12 cellular contexts compared by ENCODE assay signal in genomic region chr16:58028168-58028455, GRCh38. TPM values are rescaled to one million over a fixed set of nuclear protein-coding genes. Genes with fewer than 3 reads are reported as not detected.
DNase-seq lines count a peak whose midpoint lies in the region; ATAC-seq and TF ChIP-seq lines count a peak whose summit lies in the region.
"Had no signal": no experiment of that assay in that cellular context is flagged by ENCODE, and none has a peak within 500 bp of the region (broad histone marks: within the 10 kb centered on the region; RNA-seq: fewer than 3 reads in every experiment).

No MANE protein-coding gene starts in this region.

- H3K27ac Mint-ChIP-seq in natural killer cell treated with Interleukin-12 subunit alpha and Interleukin-12 subunit beta and Interleukin-15 and Interleukin-18, amount 100 ng/mL, for 72 hours: no peak overlapping the region

- BruUV-seq in HCT116 (replicated peaks; lab: Mats Ljungman, UMichigan): no TSS peak

- ATAC-seq in HCT116: no peak
- ATAC-seq in natural killer cell treated with Interleukin-12 subunit alpha and Interleukin-12 subunit beta and Interleukin-15 and Interleukin-18, amount 100 ng/mL, for 72 hours: no peak
- ATAC-seq in activated CD4-positive, CD25-positive, alpha-beta regulatory T cell treated with anti-CD3 and anti-CD28 coated beads, Interleukin-2, amount 50 U/mL, for 24 hours: no peak

- H3K9me2 ChIP-seq in HCT116 (ENCODE audit: insufficient read depth): no peaks in the 10 kb centered on the region

- POLR2A ChIA-PET in HCT116 (lab: Charles Lee): interaction anchor here (0.7 to 0.9 kb wide), 2 partner anchors 94 to 310 kb away, joined by 4 read pairs; no protein-coding TSS in a partner anchor

- TF ChIP-seq RAD21 in HCT116 (IDR thresholded peaks at IDR 0.05; ENCODE audit: low read depth): no peak

- WGBS in lower leg skin, 2 donors: 91 to 97% methylated on average over 5 of the region's 5 CpGs

- no peaks in the 10 kb centered on the region for H4K20me1 ChIP-seq in HCT116 (ENCODE audit: insufficient read depth)

- peak overlapping the region; percentile 95 for H3K4me2 ChIP-seq in HCT116 (ENCODE audit: low read length)

- intact Hi-C loops in HCT116 (cut with micrococcal nuclease) (loop anchor here (10.0 kb wide), 2 partner anchors 277 to 307 kb away; no protein-coding TSS in a partner anchor), lower leg skin (cut with DNase I; ENCODE audit: low total_unique reads) (loop anchor here (10.0 kb wide), 1 partner anchor 97 kb away; the partner anchor contains the start of gene CFAP20)

- RAD21 ChIA-PET in HCT116 (lab: Charles Lee; ENCODE audit: low non-redundant PET in 1 of 2, low total read pairs in 2 of 2, uncharacterized antibody in 2 of 2, unreplicated experiment in 2 of 2): no interaction called here

- H3K9me3 ChIP-seq in HCT116 (ENCODE audit: control insufficient read depth in 1 of 2, insufficient read depth in 1 of 2, low read depth in 1 of 2, low read length in 2 of 2): no peaks in the 10 kb centered on the region
- H3K9me3 ChIP-seq: left lung had no signal

- peaks cover 42% of the 10 kb centered on the region; the same call in 1 of the 2 replicates for H3K79me2 ChIP-seq in HCT116 (ENCODE audit: insufficient read depth, low read length)

- peak overlapping the region; percentile 93 for H3K27ac ChIP-seq in HCT116 (ENCODE audit: low read depth, low read length)

- peaks cover 21 to 38% of the 10 kb centered on the region in 2 experiments for H3K4me1 ChIP-seq in HCT116 (ENCODE audit: control insufficient read depth in 1 of 2, insufficient read depth in 2 of 2, low read length in 2 of 2)

- no peak for TF ChIP-seq CTCF in HCT116 (IDR thresholded peaks at IDR 0.05 in 2 of 3, conservative IDR thresholded peaks at IDR 0.05 in 1 of 3; ENCODE audit: borderline replicate concordance in 1 of 3, insufficient read depth in 1 of 3, low read depth in 2 of 3, low read length in 2 of 3)
- no peak for TF ChIP-seq CTCF in lower leg skin (IDR thresholded peaks at IDR 0.05)

- H3K4me3 ChIP-seq in HCT116 (replicated peaks in 1 of 2; ENCODE audit: low read depth in 1 of 2, low read length in 2 of 2): peak overlapping the region; percentile 78 to 94; a peak in 2 of 4 replicates
- no peak overlapping the region for H3K4me3 ChIP-seq in lower leg skin (ENCODE audit: low read depth, poor library complexity, severe bottlenecking)

- no peak for TF ChIP-seq POLR2A in HCT116 (IDR thresholded peaks at IDR 0.05; ENCODE audit: borderline replicate concordance, extremely low read depth, insufficient read depth, insufficient read length)
- TF ChIP-seq POLR2A in lower leg skin (IDR thresholded peaks at IDR 0.05): no peak

- no peaks in the 10 kb centered on the region for H3K27me3 ChIP-seq in HCT116 (ENCODE audit: insufficient read depth, low read length)

- H3K4me1 Mint-ChIP-seq in natural killer cell treated with Interleukin-12 subunit alpha and Interleukin-12 subunit beta and Interleukin-15 and Interleukin-18, amount 100 ng/mL, for 72 hours (ENCODE audit: low read depth in 2 of 2): peaks cover 0 to 12% of the 10 kb centered on the region in 2 donors

- H3K9ac ChIP-seq in HCT116 (ENCODE audit: low read length): no peak overlapping the region

- H3K36me3 Mint-ChIP-seq in natural killer cell treated with Interleukin-12 subunit alpha and Interleukin-12 subunit beta and Interleukin-15 and Interleukin-18, amount 100 ng/mL, for 72 hours: no peaks in the 10 kb centered on the region

- peak overlapping the region; percentile 65 for H3K4me3 Mint-ChIP-seq in natural killer cell treated with Interleukin-12 subunit alpha and Interleukin-12 subunit beta and Interleukin-15 and Interleukin-18, amount 100 ng/mL, for 72 hours

- peak; percentile 25 for DNase-seq in 8988T
- no peak for DNase-seq in HCT116 (ENCODE audit: low read depth, low spot score)
- DNase-seq in epidermal melanocyte (ENCODE audit: insufficient read length, low spot score): peak; percentile 2
- DNase-seq in natural killer cell treated with Interleukin-12 subunit alpha and Interleukin-12 subunit beta and Interleukin-15 and Interleukin-18, amount 100 ng/mL, for 72 hours (ENCODE audit: low spot score): no peak
- no peak for DNase-seq in NCI-H187 treated with DMSO at 0.1 percent for 48 hours (lab: John Stamatoyannopoulos, UW)
- DNase-seq in lower leg skin (ENCODE audit: low spot score in 2 of 2): no peak
- no peak for DNase-seq in germinal center (ENCODE audit: low spot score)
- DNase-seq: amniotic stem cell; stimulated activated CD4-positive, alpha-beta T cell treated with anti-CD3 and anti-CD28 coated beads, Interleukin-1b, Interleukin-23, amount 100 ng/mL, for 48 hours had no signal

- H3K9me3 Mint-ChIP-seq in natural killer cell treated with Interleukin-12 subunit alpha and Interleukin-12 subunit beta and Interleukin-15 and Interleukin-18, amount 100 ng/mL, for 72 hours: no peaks in the 10 kb centered on the region

- no peaks in the 10 kb centered on the region for H3K36me3 ChIP-seq in HCT116 (ENCODE audit: control insufficient read depth in 1 of 2, insufficient read depth in 2 of 2, low read length in 2 of 2)
- H3K36me3 ChIP-seq: left lung had no signal

- CTCF ChIA-PET in HCT116 (lab: Charles Lee): interaction anchor here (0.6 to 1.4 kb wide), 2 partner anchors 101 to 362 kb away, joined by 3 to 4 read pairs; partner anchors contain the start of gene CFAP20

- H2AFZ ChIP-seq in HCT116 (ENCODE audit: low read depth, low read length, poor library complexity, severe bottlenecking): no peak overlapping the region

- H3K27me3 Mint-ChIP-seq in natural killer cell treated with Interleukin-12 subunit alpha and Interleukin-12 subunit beta and Interleukin-15 and Interleukin-18, amount 100 ng/mL, for 72 hours: peaks cover 0 to 8% of the 10 kb centered on the region in 2 donors

TF ChIP-seq in HCT116, 20 proteins besides CTCF, POLR2A, EP300 and RAD21:
- TF ChIP-seq ZBTB33 (IDR thresholded peaks at IDR 0.05; ENCODE audit: extremely low read depth, insufficient replicate concordance, low read length): no peak
- TF ChIP-seq JUND (IDR thresholded peaks at IDR 0.05): no peak
- no peak for TF ChIP-seq FOSL1 (IDR thresholded peaks at IDR 0.05; ENCODE audit: low read depth)
- no peak for TF ChIP-seq ZFX (IDR thresholded peaks at IDR 0.05)

RNA-seq across cellular contexts. Expression of gene MMP15, which starts 2.6 kb away (rescaled TPM):
- total RNA-seq in HCT116 (2021; ENCODE audit: unreplicated experiment): 38.5 TPM
- polyA plus RNA-seq in HCT116 (2012): 25.4 and 27.9 TPM in 2 replicates
- under 1 TPM in 1 of 2 donors, not detected in 1; 0.31 TPM for total RNA-seq in natural killer cell treated with Interleukin-12 subunit alpha and Interleukin-12 subunit beta and Interleukin-15 and Interleukin-18, amount 100 ng/mL, for 72 hours
- 1 to 10 TPM; 5.2 to 9.1 (median 7.7) TPM for total RNA-seq in lower leg skin

RNA-seq across cellular contexts. Expression of gene USB1, which starts 26.9 kb away (rescaled TPM):
- total RNA-seq in HCT116 (2021; ENCODE audit: unreplicated experiment) (73.1 TPM), lower leg skin (10 to 100 TPM; 13.3 to 34.2 (median 23.3) TPM)
- 52.4 and 54.0 TPM in 2 replicates for polyA plus RNA-seq in HCT116 (2012)
- total RNA-seq in natural killer cell treated with Interleukin-12 subunit alpha and Interleukin-12 subunit beta and Interleukin-15 and Interleukin-18, amount 100 ng/mL, for 72 hours: 100 to 1,000 TPM in 1 of 2 donors, 10 to 100 TPM in 1; 74.3 to 124 TPM

RNA-seq across cellular contexts. Expression of gene ZNF319, which starts 27.6 kb away (rescaled TPM):
- total RNA-seq in HCT116 (2021; ENCODE audit: unreplicated experiment) (7.1 TPM), lower leg skin (10 to 100 TPM in 1 of 4 donors, 1 to 10 TPM in 3; 8.1 to 12.1 (median 8.6) TPM)
- 5.2 and 6.1 TPM in 2 replicates for polyA plus RNA-seq in HCT116 (2012)
- total RNA-seq in natural killer cell treated with Interleukin-12 subunit alpha and Interleukin-12 subunit beta and Interleukin-15 and Interleukin-18, amount 100 ng/mL, for 72 hours: 10 to 100 TPM in 1 of 2 donors, 1 to 10 TPM in 1; 9.6 to 10.7 TPM

RNA-seq across cellular contexts. Expression of gene CNGB1, which starts 57.2 kb away (rescaled TPM):
- total RNA-seq in HCT116 (2021; ENCODE audit: unreplicated experiment) (not detected), lower leg skin (not detected)
- 0.01 TPM in 1 of 2 replicates, not detected in the other for polyA plus RNA-seq in HCT116 (2012)
- total RNA-seq in natural killer cell treated with Interleukin-12 subunit alpha and Interleukin-12 subunit beta and Interleukin-15 and Interleukin-18, amount 100 ng/mL, for 72 hours: not detected
- total RNA-seq: NCI-H460 had no signal

Comparison
In these comparisons a context has a peak if more than half of its experiments do, and no peak if none do; other contexts are left out.
1. DNase-seq: peak in 8988T (single experiment) and epidermal melanocyte (single experiment); none in HCT116 (single experiment), natural killer cell treated with Interleukin-12 subunit alpha and Interleukin-12 subunit beta and Interleukin-15 and Interleukin-18, amount 100 ng/mL, for 72 hours (single experiment), NCI-H187 treated with DMSO at 0.1 percent for 48 hours (single experiment), lower leg skin (0 of 2) and germinal center (single experiment).
2. RNA of gene MMP15, which starts 2.6 kb away (total RNA-seq): 38.5 TPM in HCT116 (single experiment) and 5.2 to 9.1 TPM in lower leg skin; 0.31 TPM in natural killer cell treated with Interleukin-12 subunit alpha and Interleukin-12 subunit beta and Interleukin-15 and Interleukin-18, amount 100 ng/mL, for 72 hours; every median in the first group is over 4 times any median in the second.